Comparison of ENCODE assay signal across 8 cellular contexts in genomic region chr19:35745328-35746086, GRCh38. TPM values are rescaled to one million over a fixed set of nuclear protein-coding genes. Genes with fewer than 3 reads are reported as not detected.
DNase-seq lines count a peak whose midpoint lies in the region; ATAC-seq and TF ChIP-seq lines count a peak whose summit lies in the region.

Gene PSENEN, plus strand, starts transcription at chr19:35745651. Its CDS starts 280 bp downstream, at chr19:35745931.
A gene with protein sequence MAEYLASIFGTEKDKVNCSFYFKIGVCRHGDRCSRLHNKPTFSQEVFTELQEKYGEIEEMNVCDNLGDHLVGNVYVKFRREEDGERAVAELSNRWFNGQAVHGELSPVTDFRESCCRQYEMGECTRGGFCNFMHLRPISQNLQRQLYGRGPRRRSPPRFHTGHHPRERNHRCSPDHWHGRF (minus strand): TSS chr19:35745418. CDS start chr19:35745391, 27 bp downstream.

- H3K27me3 ChIP-seq in ovary (no peaks in the 10 kb centered on the region), thymus (ENCODE audit: control insufficient read depth, insufficient read depth) (no peaks in the 10 kb centered on the region)

- H3K4me1 ChIP-seq in ovary (ENCODE audit: insufficient read depth) (peaks cover 12% of the 10 kb centered on the region), thymus (ENCODE audit: control insufficient read depth, insufficient read depth, low read length) (peaks cover 30% of the 10 kb centered on the region)

- peaks cover 63% of the 10 kb centered on the region for H3K4me1 Mint-ChIP-seq in activated naive CD8-positive, alpha-beta T cell treated with anti-CD3 and anti-CD28 coated beads, Interleukin-2, amount 50 U/mL, for 24 hours

- H3K27ac Mint-ChIP-seq in activated naive CD8-positive, alpha-beta T cell treated with anti-CD3 and anti-CD28 coated beads, Interleukin-2, amount 50 U/mL, for 24 hours: peak within 1 kb of the TSS; percentile 99

- H3K4me3 ChIP-seq in GM12864 (ENCODE audit: low read depth, low read length): peak within 1 kb of the TSS; percentile 77
- peak within 1 kb of the TSS; percentile 94 for H3K4me3 ChIP-seq in ovary
- peak within 1 kb of the TSS; percentile 89 for H3K4me3 ChIP-seq in thymus (ENCODE audit: low read length)

- peak within 1 kb of the TSS; percentile 95 to 100 for H3K27ac ChIP-seq in ovary
- H3K27ac ChIP-seq in thymus (ENCODE audit: low read depth): peak within 1 kb of the TSS; percentile 100

- H3K4me3 Mint-ChIP-seq in activated naive CD8-positive, alpha-beta T cell treated with anti-CD3 and anti-CD28 coated beads, Interleukin-2, amount 50 U/mL, for 24 hours: peak within 1 kb of the TSS; percentile 97

- peaks cover 24% of the 10 kb centered on the region for H3K36me3 Mint-ChIP-seq in activated naive CD8-positive, alpha-beta T cell treated with anti-CD3 and anti-CD28 coated beads, Interleukin-2, amount 50 U/mL, for 24 hours (ENCODE audit: low read depth)

- WGBS in ovary, 3 donors: 0 to 1% (median 1%) methylated on average over 35 to 40 of the region's 40 CpGs
- under 1% methylated on average over 40 of the region's 40 CpGs for WGBS in thymus

- intact Hi-C loops in Right ventricle myocardium superior (cut with DNase I) (no loop called here), ovary (cut with DNase I) (no loop called here)

- ATAC-seq in HG02798 (IDR thresholded peaks at IDR 0.05; ENCODE audit: poor library complexity, unreplicated experiment) (peak; percentile 49), Right ventricle myocardium superior (ENCODE audit: poor library complexity) (peak; percentile 87)
- peak; percentile 58 for ATAC-seq in activated naive CD8-positive, alpha-beta T cell treated with anti-CD3 and anti-CD28 coated beads, Interleukin-2, amount 50 U/mL, for 24 hours

- peak; percentile 2 for TF ChIP-seq POLR2A in ovary (IDR thresholded peaks at IDR 0.05)

- DNase-seq in GM12864 (ENCODE audit: low read depth) (peak; percentile 99), NCI-H1436 treated with DMSO at 0.1 percent for 48 hours (lab: John Stamatoyannopoulos, UW) (peak; percentile 98), T follicular helper cell (ENCODE audit: low read depth) (peak; percentile 95), Right ventricle myocardium superior (peak; percentile 98), ovary (peak; percentile 96 to 98 (median 97))
- peak; percentile 94 for DNase-seq in activated naive CD8-positive, alpha-beta T cell treated with anti-CD3 and anti-CD28 coated beads, Interleukin-2, amount 50 U/mL, for 24 hours

- TF ChIP-seq CTCF in GM12864 (IDR thresholded peaks at IDR 0.05; ENCODE audit: low read depth, low read length, missing control alignments): no peak
- no peak for TF ChIP-seq CTCF in ovary (IDR thresholded peaks at IDR 0.05)

- H3K36me3 ChIP-seq in ovary (no peaks in the 10 kb centered on the region), thymus (ENCODE audit: control insufficient read depth, insufficient read depth) (no peaks in the 10 kb centered on the region)

- no peaks in the 10 kb centered on the region for H3K9me3 Mint-ChIP-seq in activated naive CD8-positive, alpha-beta T cell treated with anti-CD3 and anti-CD28 coated beads, Interleukin-2, amount 50 U/mL, for 24 hours

- no peak for TF ChIP-seq EP300 in ovary (IDR thresholded peaks at IDR 0.05)

- no peaks in the 10 kb centered on the region for H3K27me3 Mint-ChIP-seq in activated naive CD8-positive, alpha-beta T cell treated with anti-CD3 and anti-CD28 coated beads, Interleukin-2, amount 50 U/mL, for 24 hours

- no peaks in the 10 kb centered on the region for H3K9me3 ChIP-seq in ovary
- H3K9me3 ChIP-seq in thymus (ENCODE audit: control insufficient read depth): no peaks in the 10 kb centered on the region

RNA-seq across cellular contexts. Expression of gene PSENEN, which starts in this region (rescaled TPM):
- 40.7 TPM for total RNA-seq in Right ventricle myocardium superior
- 10 to 100 TPM; 23.4 to 90.4 (median 44.9) TPM for total RNA-seq in ovary
- 10 to 100 TPM; 34.0 to 44.6 TPM for polyA plus RNA-seq in ovary
- polyA plus RNA-seq in thymus: 104 TPM

RNA-seq across cellular contexts. Expression of the second gene that starts in this region (rescaled TPM):
- total RNA-seq in Right ventricle myocardium superior (22.6 TPM), ovary (10 to 100 TPM; 16.7 to 37.5 (median 25.6) TPM)
- polyA plus RNA-seq in ovary (10 to 100 TPM; 16.7 to 37.7 TPM), thymus (45.0 TPM)

Comparison
In these comparisons a context has a peak if more than half of its experiments do, and no peak if none do; other contexts are left out.
1. Peak in every context shown above with its lines: DNase-seq, ATAC-seq, H3K4me3 ChIP-seq and H3K27ac ChIP-seq.